ENCODE assay signal across 8 cellular contexts in the genomic region with DNA sequence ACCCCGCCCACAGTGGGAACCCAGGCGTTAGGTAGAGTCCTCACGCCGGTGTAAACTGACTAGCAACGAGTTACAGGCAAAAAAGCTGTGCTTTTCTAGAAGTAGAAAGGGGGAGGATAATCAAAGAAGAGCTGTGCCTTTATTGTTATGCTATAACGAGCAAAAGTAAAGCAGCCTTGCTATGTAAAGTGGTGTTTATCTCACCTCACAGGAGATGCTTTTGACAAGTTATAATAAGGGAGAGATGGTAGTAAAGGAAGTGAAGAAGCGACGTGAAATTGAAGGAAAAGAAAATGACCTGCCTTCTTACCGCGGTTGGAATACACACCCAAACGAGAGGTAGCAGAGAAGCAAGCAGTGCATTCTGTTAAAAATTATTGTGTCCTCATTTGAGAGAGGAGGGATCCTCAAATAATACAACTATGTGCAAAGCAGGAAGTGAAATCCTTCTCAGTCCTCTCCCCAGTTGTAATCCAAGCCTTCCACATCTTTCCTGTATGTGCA. TPM values are rescaled to one million over a fixed set of nuclear protein-coding genes. Genes with fewer than 3 reads are reported as not detected.
DNase-seq lines count a peak whose midpoint lies in the region; ATAC-seq, FAIRE-seq and TF ChIP-seq lines count a peak whose summit lies in the region.

No MANE protein-coding gene starts in this region.

- H3K36me3 Mint-ChIP-seq in CD4-positive, CD25-positive, alpha-beta regulatory T cell, result peaks cover 26% of the 10 kb centered on the region
- no peaks in the 10 kb centered on the region for H3K36me3 Mint-ChIP-seq in endothelial cell (ENCODE audit: low read depth, unreplicated experiment)

- ATAC-seq in CD4-positive, CD25-positive, alpha-beta regulatory T cell (ENCODE audit: low read depth in 2 of 2), result peak in 1 of 2 donors; percentile 12
- peak; percentile 29 for ATAC-seq in GM21423 (IDR thresholded peaks at IDR 0.05; ENCODE audit: unreplicated experiment)
- peak in 2 of 4 donors; percentile 1 to 2 for ATAC-seq in pancreas
- no peak for ATAC-seq in GM18861 (IDR thresholded peaks at IDR 0.05; ENCODE audit: unreplicated experiment)

- peaks cover 46 to 73% (median 59%) of the 10 kb centered on the region in 4 donors for H3K4me1 Mint-ChIP-seq in CD4-positive, CD25-positive, alpha-beta regulatory T cell
- H3K4me1 Mint-ChIP-seq in endothelial cell (ENCODE audit: unreplicated experiment), result peaks cover 24% of the 10 kb centered on the region

- peak overlapping the region; percentile 98 to 100 (median 99) for H3K4me3 Mint-ChIP-seq in CD4-positive, CD25-positive, alpha-beta regulatory T cell
- peak overlapping the region; percentile 100 for H3K4me3 Mint-ChIP-seq in endothelial cell (ENCODE audit: unreplicated experiment)

- no peaks in the 10 kb centered on the region for H3K9me3 ChIP-seq in CD4-positive, CD25-positive, alpha-beta regulatory T cell (ENCODE audit: control insufficient read depth in 2 of 2, low read length in 2 of 2)
- H3K9me3 ChIP-seq in Peyer's patch, result no peaks in the 10 kb centered on the region
- no peaks in the 10 kb centered on the region for H3K9me3 ChIP-seq in pancreas

- FAIRE-seq in pancreas (lab: Jason Lieb, UNC), result no peak

- intact Hi-C loops in pancreas (cut with DNase I), result no loop called here

- peak overlapping the region; percentile 93 for H3K27ac ChIP-seq in CD4-positive, CD25-positive, alpha-beta regulatory T cell (ENCODE audit: insufficient read depth, low read length, poor library complexity, severe bottlenecking)
- H3K27ac ChIP-seq in Peyer's patch, result peak overlapping the region; percentile 89 to 99 (median 96)
- peak overlapping the region; percentile 89 to 95 (median 94) for H3K27ac ChIP-seq in pancreas

- H3K36me3 ChIP-seq in CD4-positive, CD25-positive, alpha-beta regulatory T cell (ENCODE audit: control insufficient read depth, insufficient read depth, low read length), result peaks cover 5% of the 10 kb centered on the region
- H3K36me3 ChIP-seq in Peyer's patch, result no peaks in the 10 kb centered on the region
- peaks cover 0 to 11% (median 0%) of the 10 kb centered on the region in 3 donors for H3K36me3 ChIP-seq in pancreas

- H3K4me1 ChIP-seq in CD4-positive, CD25-positive, alpha-beta regulatory T cell (ENCODE audit: control insufficient read depth, insufficient read depth, low read length, poor library complexity, severe bottlenecking), result peaks cover 56% of the 10 kb centered on the region
- peaks cover 0 to 31% (median 13%) of the 10 kb centered on the region in 4 donors for H3K4me1 ChIP-seq in Peyer's patch
- H3K4me1 ChIP-seq in pancreas, result peaks cover 6 to 24% (median 21%) of the 10 kb centered on the region in 3 donors

- TF ChIP-seq POLR2A in Peyer's patch (IDR thresholded peaks at IDR 0.05), result peak in 1 of 2 donors; percentile 36

- peak overlapping the region; percentile 97 for H3K4me3 ChIP-seq in CD4-positive, CD25-positive, alpha-beta regulatory T cell (ENCODE audit: low read depth, low read length)
- H3K4me3 ChIP-seq in Peyer's patch (peak overlapping the region; percentile 60 to 86 (median 78)), pancreas (peak overlapping the region; percentile 57 to 92 (median 79))

- peak in 2 of 3 donors; percentile 37 to 65 for DNase-seq in CD4-positive, CD25-positive, alpha-beta regulatory T cell
- DNase-seq in Peyer's patch (no peak), endothelial cell (ENCODE audit: low spot score) (no peak), pancreas (no peak), NCI-H510A treated with DMSO at 0.1 percent for 48 hours (lab: John Stamatoyannopoulos, UW) (no peak), hypothalamus (lab: John Stamatoyannopoulos, UW) (no peak)

- H3K9me3 Mint-ChIP-seq in CD4-positive, CD25-positive, alpha-beta regulatory T cell, result no peaks in the 10 kb centered on the region
- no peaks in the 10 kb centered on the region for H3K9me3 Mint-ChIP-seq in endothelial cell (ENCODE audit: unreplicated experiment)

- 0% methylated on average over 11 of the region's 11 CpGs for WGBS in pancreas, 2 donors

- peak overlapping the region; percentile 98 to 100 (median 99) for H3K27ac Mint-ChIP-seq in CD4-positive, CD25-positive, alpha-beta regulatory T cell
- peak overlapping the region; percentile 100 for H3K27ac Mint-ChIP-seq in endothelial cell (ENCODE audit: unreplicated experiment)

- peaks cover 5% of the 10 kb centered on the region for H3K27me3 Mint-ChIP-seq in CD4-positive, CD25-positive, alpha-beta regulatory T cell
- peaks cover 10% of the 10 kb centered on the region for H3K27me3 Mint-ChIP-seq in endothelial cell (ENCODE audit: unreplicated experiment)

- H3K27me3 ChIP-seq in CD4-positive, CD25-positive, alpha-beta regulatory T cell (ENCODE audit: control insufficient read depth, insufficient read depth, low read length), result no peaks in the 10 kb centered on the region
- H3K27me3 ChIP-seq in Peyer's patch (no peaks in the 10 kb centered on the region), pancreas (no peaks in the 10 kb centered on the region)

- TF ChIP-seq CTCF in Peyer's patch (IDR thresholded peaks at IDR 0.05) (no peak), endothelial cell (IDR thresholded peaks at IDR 0.05; ENCODE audit: unreplicated experiment) (no peak), pancreas (IDR thresholded peaks at IDR 0.05) (no peak)

RNA-seq across cellular contexts. Expression of gene TANK, which starts 0.9 kb away (rescaled TPM):
- total RNA-seq in CD4-positive, CD25-positive, alpha-beta regulatory T cell, result 182 TPM
- polyA plus RNA-seq in CD4-positive, CD25-positive, alpha-beta regulatory T cell, result 10 to 100 TPM; 84.5 to 97.1 (median 89.0) TPM
- total RNA-seq in Peyer's patch (10 to 100 TPM; 63.8 to 97.7 (median 88.8) TPM), endothelial cell (ENCODE audit: unreplicated experiment) (40.8 TPM), pancreas (10 to 100 TPM; 13.0 to 30.3 (median 16.0) TPM)
- 10 to 100 TPM; 10.9 to 20.8 TPM for polyA plus RNA-seq in pancreas

Comparison
In these comparisons a context has a peak if more than half of its experiments do, and no peak if none do; other contexts are left out.
1. DNase-seq: peak in CD4-positive, CD25-positive, alpha-beta regulatory T cell (2 of 3); none in Peyer's patch (0 of 3), endothelial cell (single experiment), pancreas (0 of 6), NCI-H510A treated with DMSO at 0.1 percent for 48 hours (single experiment) and hypothalamus (0 of 51).
2. Peak in every context shown above with its lines, with median percentiles within 50 percentile points of each other: H3K27ac ChIP-seq and H3K4me3 ChIP-seq.